Comparison of ENCODE assay signal across 23 cellular contexts in genomic region chr19:5022066-5022860, GRCh38. TPM values are rescaled to one million over a fixed set of nuclear protein-coding genes. Genes with fewer than 3 reads are reported as not detected.
A peak's percentile ranks its signal among the peaks of the same experiment; 100 is the strongest.
DNase-seq lines count a peak whose midpoint lies in the region; ATAC-seq, FAIRE-seq and TF ChIP-seq lines count a peak whose summit lies in the region.
"Had no signal": no experiment of that assay in that cellular context is flagged by ENCODE, and none has a peak within 500 bp of the region (broad histone marks: within the 10 kb centered on the region; RNA-seq: fewer than 3 reads in every experiment).

No MANE protein-coding gene starts in this region.

- no peak overlapping the region for H3K18ac ChIP-seq in H9 (ENCODE audit: insufficient read length, low read depth, low read length)

- no CpG with 5 or more reads among the region's 16 CpGs for WGBS in H9 (ENCODE audit: extremely low coverage, insufficient read length, low lambda C conversion rate)

- DNase-seq in H9 = no peak
- no peak for DNase-seq in bronchial epithelial cell (ENCODE audit: low read depth)
- peak; percentile 77 for DNase-seq in myocyte (ENCODE audit: low read depth)
- DNase-seq in gastrocnemius medialis = no peak
- DNase-seq in stimulated activated naive CD8-positive, alpha-beta T cell treated with anti-CD3 and anti-CD28 coated beads, Interleukin-15, Interleukin-2, amounts not matched to agents 100 U/mL and 50 U/mL, for 24 hours = no peak
- no peak for DNase-seq in HEK293T (ENCODE audit: extremely low spot score)
- no peak for DNase-seq in RCC 7860 (ENCODE audit: low spot score)
- no peak for DNase-seq in activated T-helper 2 cell treated with anti-CD3 and anti-CD28 coated beads, Interferon-gamma antibody, Interleukin-2, Interleukin-4, amounts not matched to agents 10 μg/mL and 5 μg/mL and 100 μg/mL, durations not matched to agents 14 hours and 24 hours and 36 hours (ENCODE audit: low spot score)
- DNase-seq: CD4-positive, alpha-beta memory T cell; GDM1; GOT3; NCI-H1092; NCI-H146; NCI-H2081 treated with DMSO at 0.1 percent for 48 hours; NCI-H510A; NCI-H774; SHP77 had no signal

- H3K4me2 ChIP-seq in H9 (ENCODE audit: insufficient read depth, insufficient read length, low read length) = no peak overlapping the region

- intact Hi-C loops in gastrocnemius medialis (cut with DNase I; ENCODE audit: low total_unique reads) = loop anchor here (2.0 kb wide), 1 partner anchor 35 kb away; no protein-coding TSS in a partner anchor
- intact Hi-C loops in activated T-helper 2 cell treated with anti-CD3 and anti-CD28 coated beads, Interferon-gamma antibody, Interleukin-2, Interleukin-4, amounts not matched to agents 10 μg/mL and 5 μg/mL and 100 μg/mL, durations not matched to agents 14 hours and 24 hours and 36 hours (cut with micrococcal nuclease) = no loop called here

- H3K23ac ChIP-seq in H9 (ENCODE audit: insufficient read length, low read depth, low read length) = no peak overlapping the region

- H3K56ac ChIP-seq in H9 (ENCODE audit: insufficient read length, low read depth, low read length) = no peak overlapping the region

- H3K79me2 ChIP-seq in H9 (ENCODE audit: insufficient read depth, low read length) = no peaks in the 10 kb centered on the region; the same call in 1 of the 2 replicates

- no peaks in the 10 kb centered on the region; the same call in 1 of the 2 replicates for H3K27me3 Mint-ChIP-seq in H9 (ENCODE audit: low read depth)
- no peaks in the 10 kb centered on the region for H3K27me3 Mint-ChIP-seq in activated T-helper 2 cell treated with anti-CD3 and anti-CD28 coated beads, Interferon-gamma antibody, Interleukin-2, Interleukin-4, amounts not matched to agents 10 μg/mL and 5 μg/mL and 100 μg/mL, durations not matched to agents 14 hours and 24 hours and 36 hours (ENCODE audit: low read depth)
- H3K27me3 Mint-ChIP-seq: B cell; CD4-positive, alpha-beta memory T cell had no signal

- H4K20me1 ChIP-seq in H9 (ENCODE audit: control insufficient read depth, insufficient read depth, insufficient read length) = peaks cover 4% of the 10 kb centered on the region

- no peak for ATAC-seq in gastrocnemius medialis
- no peak for ATAC-seq in stimulated activated naive CD8-positive, alpha-beta T cell treated with anti-CD3 and anti-CD28 coated beads, Interleukin-15, Interleukin-2, amounts not matched to agents 100 U/mL and 50 U/mL, for 24 hours
- ATAC-seq: GM12878, HepG2, Panc1, SK-N-SH treated with all-trans-retinoic acid at 6 μM for 48 hours had no signal

- no peak overlapping the region for H2BK120ac ChIP-seq in H9 (ENCODE audit: low read depth, low read length, poor library complexity, severe bottlenecking)

- peaks cover 0 to 3% (median 2%) of the 10 kb centered on the region in 3 experiments; a peak in 6 of 7 replicates for H3K36me3 Mint-ChIP-seq in H9 (ENCODE audit: insufficient read depth in 1 of 3, low read depth in 3 of 3)
- peaks cover 5% of the 10 kb centered on the region for H3K36me3 Mint-ChIP-seq in activated T-helper 2 cell treated with anti-CD3 and anti-CD28 coated beads, Interferon-gamma antibody, Interleukin-2, Interleukin-4, amounts not matched to agents 10 μg/mL and 5 μg/mL and 100 μg/mL, durations not matched to agents 14 hours and 24 hours and 36 hours (ENCODE audit: low read depth)

- H3K36me3 ChIP-seq in bronchial epithelial cell (ENCODE audit: control insufficient read depth, insufficient read depth, low read length) = peaks cover 11% of the 10 kb centered on the region
- peaks cover 0 to 3% of the 10 kb centered on the region in 2 donors for H3K36me3 ChIP-seq in gastrocnemius medialis

- no peak for TF ChIP-seq POLR2A in gastrocnemius medialis (IDR thresholded peaks at IDR 0.05)

- no peaks in the 10 kb centered on the region for H3K9me3 ChIP-seq in H9 (ENCODE audit: control insufficient read depth, low read depth, low read length)
- no peaks in the 10 kb centered on the region for H3K9me3 ChIP-seq in gastrocnemius medialis

- H3K4me1 Mint-ChIP-seq in H9 = peaks cover 6 to 14% of the 10 kb centered on the region in 2 experiments
- peaks cover 3% of the 10 kb centered on the region for H3K4me1 Mint-ChIP-seq in activated T-helper 2 cell treated with anti-CD3 and anti-CD28 coated beads, Interferon-gamma antibody, Interleukin-2, Interleukin-4, amounts not matched to agents 10 μg/mL and 5 μg/mL and 100 μg/mL, durations not matched to agents 14 hours and 24 hours and 36 hours (ENCODE audit: low read depth)

- H3T11ph ChIP-seq in H9 (ENCODE audit: low read length) = no peak overlapping the region

- H3K4me3 ChIP-seq in bronchial epithelial cell (ENCODE audit: low read depth, low read length) = no peak overlapping the region
- no peak overlapping the region for H3K4me3 ChIP-seq in gastrocnemius medialis
- H3K4me3 ChIP-seq: GM12878 had no signal

- no peak overlapping the region for H2BK12ac ChIP-seq in H9 (ENCODE audit: insufficient read length, low read depth, low read length)

- H4K91ac ChIP-seq in H9 (ENCODE audit: insufficient read length, low read depth, low read length) = no peak overlapping the region

- H3K9me3 Mint-ChIP-seq in H9 = peaks cover 0 to 2% of the 10 kb centered on the region in 2 experiments; a peak in 1 of 5 replicates
- no peaks in the 10 kb centered on the region for H3K9me3 Mint-ChIP-seq in activated T-helper 2 cell treated with anti-CD3 and anti-CD28 coated beads, Interferon-gamma antibody, Interleukin-2, Interleukin-4, amounts not matched to agents 10 μg/mL and 5 μg/mL and 100 μg/mL, durations not matched to agents 14 hours and 24 hours and 36 hours
- H3K9me3 Mint-ChIP-seq: CD4-positive, alpha-beta memory T cell had no signal

- H3K79me1 ChIP-seq in H9 (ENCODE audit: insufficient read depth, low read depth, low read length, poor library complexity, severe bottlenecking) = no peaks in the 10 kb centered on the region

- H3K27ac ChIP-seq in H9 (ENCODE audit: insufficient read length, low read depth, low read length) (no peak overlapping the region), gastrocnemius medialis (peak overlapping the region; percentile 70 to 85 (median 77))

- no peak overlapping the region for H2AK5ac ChIP-seq in H9 (ENCODE audit: insufficient read length, low read length)

- in situ Hi-C loops in gastrocnemius medialis (cut with MboI; ENCODE audit: low sequenced_read_pairs in 4 of 4) = no loop called here

- H3K14ac ChIP-seq in H9 (ENCODE audit: insufficient read depth, low read length) = no peak overlapping the region

- POLR2A ChIA-PET in HEK293T (lab: Yijun Ruan, JAX) = no interaction called here

- H3K27ac Mint-ChIP-seq in H9 = peak overlapping the region in 2 of 3 experiments; percentile 64 to 88; a peak in 4 of 7 replicates
- H3K27ac Mint-ChIP-seq in activated T-helper 2 cell treated with anti-CD3 and anti-CD28 coated beads, Interferon-gamma antibody, Interleukin-2, Interleukin-4, amounts not matched to agents 10 μg/mL and 5 μg/mL and 100 μg/mL, durations not matched to agents 14 hours and 24 hours and 36 hours = no peak overlapping the region
- H3K27ac Mint-ChIP-seq: B cell had no signal

- no peak overlapping the region for H2BK20ac ChIP-seq in H9 (ENCODE audit: low read depth, low read length, poor library complexity, severe bottlenecking)

- H3K4ac ChIP-seq in H9 (ENCODE audit: low read depth, low read length) = no peak overlapping the region

- no peak for TF ChIP-seq CTCF in H9 (conservative IDR thresholded peaks at IDR 0.05)
- TF ChIP-seq CTCF in bronchial epithelial cell (IDR thresholded peaks at IDR 0.05; ENCODE audit: insufficient read depth, low read length, severe bottlenecking) = no peak
- TF ChIP-seq CTCF in gastrocnemius medialis (IDR thresholded peaks at IDR 0.05 in 4 of 5, conservative IDR thresholded peaks at IDR 0.05 in 1 of 5) = no peak

- FAIRE-seq in bronchial epithelial cell (lab: Jason Lieb, UNC) (peak; percentile 52), RCC 7860 (lab: Jason Lieb, UNC) (no peak)
- FAIRE-seq: D721Med, GM12878, HepG2 had no signal

- H3K4me3 Mint-ChIP-seq in H9 = no peak overlapping the region; a peak in 2 of 5 replicates
- H3K4me3 Mint-ChIP-seq in activated T-helper 2 cell treated with anti-CD3 and anti-CD28 coated beads, Interferon-gamma antibody, Interleukin-2, Interleukin-4, amounts not matched to agents 10 μg/mL and 5 μg/mL and 100 μg/mL, durations not matched to agents 14 hours and 24 hours and 36 hours (ENCODE audit: low read depth) = no peak overlapping the region
- H3K4me3 Mint-ChIP-seq: B cell; CD4-positive, alpha-beta memory T cell had no signal

- H4K5ac ChIP-seq in H9 (ENCODE audit: insufficient read length, low read depth, low read length) = no peak overlapping the region

- no peak overlapping the region for H2BK15ac ChIP-seq in H9 (ENCODE audit: low read depth, low read length)

- CTCF ChIA-PET in HEK293T (lab: Yijun Ruan, JAX) = no interaction called here

- no peak overlapping the region for H2BK5ac ChIP-seq in H9 (ENCODE audit: insufficient read length, low read length)

- H3K27me3 ChIP-seq in H9 (ENCODE audit: insufficient read depth, low read length) (no peaks in the 10 kb centered on the region), bronchial epithelial cell (ENCODE audit: control insufficient read depth, insufficient read depth, low read length) (no peaks in the 10 kb centered on the region), gastrocnemius medialis (no peaks in the 10 kb centered on the region)

- H3K4me1 ChIP-seq in H9 (ENCODE audit: insufficient read depth, low read length) (no peaks in the 10 kb centered on the region), gastrocnemius medialis (peaks cover 30 to 45% of the 10 kb centered on the region in 2 donors)

- no peaks in the 10 kb centered on the region for H3K23me2 ChIP-seq in H9 (ENCODE audit: insufficient read length, low read depth, low read length, poor library complexity, severe bottlenecking)

- no peak overlapping the region for H3K9ac ChIP-seq in H9 (ENCODE audit: extremely low read depth, insufficient read length, low read length)

- no peak overlapping the region for H4K8ac ChIP-seq in H9 (replicated peaks; ENCODE audit: insufficient read length, low read depth, low read length)

- no peak overlapping the region for H2AFZ ChIP-seq in H9 (ENCODE audit: low read length)

TF ChIP-seq in HEK293T, 16 proteins besides CTCF, POLR2A, EP300 and RAD21 (continues in another document):
- TF ChIP-seq HDGF (IDR thresholded peaks at IDR 0.05; ENCODE audit: borderline replicate concordance) (no peak), SP1 (IDR thresholded peaks at IDR 0.05) (no peak), L3MBTL2 (conservative IDR thresholded peaks at IDR 0.05) (no peak), ZNF384 (IDR thresholded peaks at IDR 0.05) (no peak), TARDBP (IDR thresholded peaks at IDR 0.05) (no peak), FOXM1 (IDR thresholded peaks at IDR 0.05; ENCODE audit: borderline replicate concordance) (no peak), FOXA1 (IDR thresholded peaks at IDR 0.05) (no peak), ARNT (IDR thresholded peaks at IDR 0.05) (no peak), LEF1 (IDR thresholded peaks at IDR 0.05; ENCODE audit: borderline replicate concordance) (no peak)

RNA-seq across cellular contexts. Expression of gene KDM4B, which starts 53.4 kb away (rescaled TPM):
- total RNA-seq in H9 (2021) (41.8 and 43.7 TPM in 2 replicates), bronchial epithelial cell (12.6 and 12.7 TPM in 2 replicates), myocyte (25.8 and 41.9 TPM in 2 replicates), gastrocnemius medialis (10 to 100 TPM; 40.9 to 61.4 (median 46.4) TPM)
- polyA plus RNA-seq in myocyte (2012) = 51.5 TPM
- 51.7 and 54.3 TPM in 2 replicates for total RNA-seq in activated T-helper 2 cell treated with anti-CD3 and anti-CD28 coated beads, Interferon-gamma antibody, Interleukin-2, Interleukin-4, amounts not matched to agents 10 μg/mL and 5 μg/mL and 100 μg/mL, durations not matched to agents 14 hours and 24 hours and 36 hours
